8 cellular contexts compared by ENCODE assay signal in the genomic region with DNA sequence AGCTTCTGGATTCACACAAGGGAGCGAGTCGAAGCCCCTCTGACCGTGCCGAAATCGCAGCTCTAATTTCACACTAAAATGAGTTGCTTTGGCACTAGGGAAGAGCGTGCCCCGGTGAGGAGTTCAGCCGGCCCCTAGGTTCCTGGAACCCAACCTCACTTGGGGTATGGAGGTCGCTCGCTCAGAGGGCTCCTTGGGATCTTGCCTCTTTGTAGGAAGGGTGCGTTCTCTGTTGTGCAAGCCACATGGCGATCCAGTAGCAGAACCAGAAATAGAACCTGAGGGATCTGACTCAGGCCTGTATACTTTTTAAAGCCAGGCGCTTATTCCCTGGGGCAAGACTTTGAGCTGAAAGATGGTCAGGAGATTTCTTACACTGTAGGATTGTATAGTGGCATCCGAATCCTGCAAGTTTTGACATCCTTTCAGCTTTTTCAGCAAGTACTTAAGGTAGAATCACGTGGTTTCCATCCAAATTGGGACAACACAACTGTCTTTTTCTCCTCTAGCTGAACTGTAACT. TPM values are rescaled to one million over a fixed set of nuclear protein-coding genes. Genes with fewer than 3 reads are reported as not detected.
A peak's percentile ranks its signal among the peaks of the same experiment; 100 is the strongest.
DNase-seq lines count a peak whose midpoint lies in the region; ATAC-seq and TF ChIP-seq lines count a peak whose summit lies in the region.

No MANE protein-coding gene starts in this region.

- H3K27me3 ChIP-seq in right lobe of liver (no peaks in the 10 kb centered on the region), transverse colon (no peaks in the 10 kb centered on the region)

- no peak for ATAC-seq in right lobe of liver
- ATAC-seq in HG03045 (IDR thresholded peaks at IDR 0.05; ENCODE audit: unreplicated experiment) = no peak
- no peak for ATAC-seq in GM21528 (IDR thresholded peaks at IDR 0.05; ENCODE audit: low FRiP score, unreplicated experiment)

- H3K36me3 ChIP-seq in right lobe of liver (no peaks in the 10 kb centered on the region), transverse colon (no peaks in the 10 kb centered on the region)

- peak overlapping the region; percentile 67 for H3K4me3 ChIP-seq in astrocyte of the spinal cord (ENCODE audit: low read depth, low read length)
- H3K4me3 ChIP-seq in right lobe of liver = peak overlapping the region; percentile 81 to 85 (median 81)
- H3K4me3 ChIP-seq in transverse colon = peak overlapping the region in 3 of 4 donors; percentile 84 to 97 (median 89)

- H3K4me1 ChIP-seq in right lobe of liver (peaks cover 0 to 21% (median 3%) of the 10 kb centered on the region in 4 donors), transverse colon (peaks cover 10 to 26% (median 22%) of the 10 kb centered on the region in 4 donors)

- in situ Hi-C loops in astrocyte of the spinal cord (cut with HindIII; ENCODE audit: low sequenced_read_pairs) = no loop called here
- in situ Hi-C loops in transverse colon (cut with MboI; ENCODE audit: low pct_ligation_motif_present in 1 of 4, low pct_unique_long_range_greater_than_20kb in 1 of 4, low sequenced_read_pairs in 3 of 4) = no loop called here

- no peak for TF ChIP-seq EP300 in transverse colon (IDR thresholded peaks at IDR 0.05; ENCODE audit: low read depth)

- no peak for TF ChIP-seq CTCF in astrocyte of the spinal cord (IDR thresholded peaks at IDR 0.05; ENCODE audit: low read depth, low read length)
- TF ChIP-seq CTCF in right lobe of liver (IDR thresholded peaks at IDR 0.05) = no peak
- no peak for TF ChIP-seq CTCF in transverse colon (IDR thresholded peaks at IDR 0.05)

- no peak for TF ChIP-seq POLR2A in right lobe of liver (IDR thresholded peaks at IDR 0.05)
- no peak for TF ChIP-seq POLR2A in transverse colon (IDR thresholded peaks at IDR 0.05)

- peak overlapping the region; percentile 81 to 90 (median 90) for H3K27ac ChIP-seq in right lobe of liver
- H3K27ac ChIP-seq in transverse colon = peak overlapping the region; percentile 91 to 93 (median 92)

- WGBS in right lobe of liver (ENCODE audit: insufficient coverage, low coverage, low lambda C conversion rate, missing lambda C conversion rate) = 19% methylated on average over 11 of the region's 15 CpGs
- 63 to 89% methylated on average over 3 to 15 of the region's 15 CpGs for WGBS in transverse colon (ENCODE audit: low coverage in 1 of 2), 2 donors

- peak; percentile 3 for DNase-seq in stimulated activated CD4-positive, alpha-beta T cell treated with anti-CD3 and anti-CD28 coated beads, Interleukin-15, amount 100 ng/mL, for 24 hours
- no peak for DNase-seq in stimulated activated CD4-positive, alpha-beta T cell treated with anti-CD3 and anti-CD28 coated beads, Interleukin-2, amount 100 ng/mL, for 48 hours
- DNase-seq in astrocyte of the spinal cord (ENCODE audit: low read depth, low spot score) = no peak
- DNase-seq in right lobe of liver = no peak
- DNase-seq in transverse colon = peak; percentile 10
- no peak for DNase-seq in NCI-H187 (lab: John Stamatoyannopoulos, UW)

- H3K9me3 ChIP-seq in right lobe of liver = no peaks in the 10 kb centered on the region
- H3K9me3 ChIP-seq in transverse colon = no peaks in the 10 kb centered on the region

- intact Hi-C loops in right lobe of liver (cut with DNase I) = no loop called here
- intact Hi-C loops in transverse colon (cut with DNase I; ENCODE audit: low total_unique reads) = no loop called here

RNA-seq across cellular contexts. Expression of a gene that starts 0.9 kb away (rescaled TPM):
- total RNA-seq in right lobe of liver = 10 to 100 TPM; 38.3 to 76.7 (median 62.7) TPM
- total RNA-seq in transverse colon = 10 to 100 TPM; 29.5 to 84.0 (median 66.5) TPM

Comparison
In these comparisons a context has a peak if more than half of its experiments do, and no peak if none do; other contexts are left out.
1. DNase-seq: peak in stimulated activated CD4-positive, alpha-beta T cell treated with anti-CD3 and anti-CD28 coated beads, Interleukin-15, amount 100 ng/mL, for 24 hours (single experiment) and transverse colon (single experiment); none in stimulated activated CD4-positive, alpha-beta T cell treated with anti-CD3 and anti-CD28 coated beads, Interleukin-2, amount 100 ng/mL, for 48 hours (0 of 2), astrocyte of the spinal cord (single experiment), right lobe of liver (0 of 3) and NCI-H187 (0 of 2).
2. Peak in every context shown above with its lines, with median percentiles within 50 percentile points of each other: H3K4me3 ChIP-seq.